Comparison of ENCODE assay signal across 1 cellular context in the genomic region with DNA sequence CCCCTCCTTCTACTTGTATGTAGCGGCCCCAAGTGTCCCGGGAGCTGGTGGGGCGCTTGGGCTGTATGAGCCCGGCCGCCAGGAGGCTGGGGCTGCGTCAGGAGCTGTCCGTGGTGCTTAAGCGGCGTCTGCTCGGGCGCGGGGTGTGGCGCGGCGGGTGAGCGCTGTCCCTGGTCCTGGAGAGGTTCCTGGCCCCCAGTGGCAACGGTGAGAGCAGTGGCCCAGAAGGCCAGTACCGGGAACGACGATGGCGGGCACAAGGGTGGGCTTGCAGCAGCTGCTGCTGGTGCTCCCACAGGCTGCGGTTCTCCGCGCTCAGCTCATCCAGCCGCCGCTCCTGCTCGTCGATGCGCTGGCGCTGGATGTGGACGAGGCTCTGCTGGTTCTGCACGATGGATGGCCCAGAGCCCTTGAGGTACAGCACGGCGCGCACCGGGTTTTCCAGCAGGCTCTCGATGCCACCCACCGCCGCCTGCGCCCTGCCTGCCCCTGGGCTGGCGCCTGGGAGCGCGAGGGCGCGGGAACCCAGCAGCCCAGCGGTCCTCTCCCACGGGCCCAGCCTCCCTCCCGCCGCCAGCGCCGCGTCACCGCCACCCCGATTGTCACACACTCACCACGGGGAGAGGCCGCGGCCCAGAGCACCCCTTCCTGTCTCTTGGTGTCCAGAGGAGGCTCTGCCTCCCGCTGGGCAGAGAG.
TF ChIP-seq lines count a peak whose summit lies in the region.

No MANE protein-coding gene starts in this region.

TF ChIP-seq in HepG2, 621 proteins besides CTCF, POLR2A, EP300 and RAD21 (continued from another document and continues in another):
- TF ChIP-seq PRPF4 (IDR thresholded peaks at IDR 0.05; ENCODE audit: low read depth, low read length, poor library complexity, severe bottlenecking) (no peak), TCF7L2 (IDR thresholded peaks at IDR 0.05; ENCODE audit: low read depth, low read length) (no peak), ZBTB42 (CRISPR knock-in tag; IDR thresholded peaks at IDR 0.05) (peak; percentile 99), ZNF205 (CRISPR knock-in tag; IDR thresholded peaks at IDR 0.05) (peak; percentile 98), MAFF (IDR thresholded peaks at IDR 0.05; ENCODE audit: low read depth, low read length) (no peak), NR2F2 (IDR thresholded peaks at IDR 0.05; ENCODE audit: borderline replicate concordance, low read depth) (no peak), ZSCAN31 (CRISPR knock-in tag; IDR thresholded peaks at IDR 0.05; ENCODE audit: low read depth) (peak; percentile 100), ZNF720 (CRISPR knock-in tag; IDR thresholded peaks at IDR 0.05) (peak; percentile 99), ARHGAP35 (CRISPR knock-in tag; IDR thresholded peaks at IDR 0.05; ENCODE audit: borderline replicate concordance) (peak; percentile 100), ZNF333 (CRISPR knock-in tag; IDR thresholded peaks at IDR 0.05; ENCODE audit: borderline replicate concordance) (peak; percentile 100), ZNF816 (CRISPR knock-in tag; IDR thresholded peaks at IDR 0.05; ENCODE audit: borderline replicate concordance) (peak; percentile 100), ZNF441 (CRISPR knock-in tag; IDR thresholded peaks at IDR 0.05; ENCODE audit: borderline replicate concordance) (peak; percentile 99), KLF11 (CRISPR knock-in tag; IDR thresholded peaks at IDR 0.05) (peak; percentile 100), HDAC1 (CRISPR knock-in tag; IDR thresholded peaks at IDR 0.05) (peak; percentile 96), FOXA1 (IDR thresholded peaks at IDR 0.05) (no peak), FOXA1 (CRISPR knock-in tag; IDR thresholded peaks at IDR 0.05) (peak; percentile 68), GATAD1 (CRISPR knock-in tag; IDR thresholded peaks at IDR 0.05) (peak; percentile 90), KLF13 (CRISPR knock-in tag; IDR thresholded peaks at IDR 0.05) (peak; percentile 100), ZNF543 (CRISPR knock-in tag; IDR thresholded peaks at IDR 0.05) (peak; percentile 99), MYNN (CRISPR knock-in tag; IDR thresholded peaks at IDR 0.05; ENCODE audit: low read depth) (peak; percentile 98), ZNF549 (CRISPR knock-in tag; IDR thresholded peaks at IDR 0.05) (peak; percentile 97), ZNF570 (CRISPR knock-in tag; IDR thresholded peaks at IDR 0.05; ENCODE audit: borderline replicate concordance) (peak; percentile 99), CBFB (CRISPR knock-in tag; IDR thresholded peaks at IDR 0.05) (peak; percentile 97)
- TF ChIP-seq, protein P1, sequence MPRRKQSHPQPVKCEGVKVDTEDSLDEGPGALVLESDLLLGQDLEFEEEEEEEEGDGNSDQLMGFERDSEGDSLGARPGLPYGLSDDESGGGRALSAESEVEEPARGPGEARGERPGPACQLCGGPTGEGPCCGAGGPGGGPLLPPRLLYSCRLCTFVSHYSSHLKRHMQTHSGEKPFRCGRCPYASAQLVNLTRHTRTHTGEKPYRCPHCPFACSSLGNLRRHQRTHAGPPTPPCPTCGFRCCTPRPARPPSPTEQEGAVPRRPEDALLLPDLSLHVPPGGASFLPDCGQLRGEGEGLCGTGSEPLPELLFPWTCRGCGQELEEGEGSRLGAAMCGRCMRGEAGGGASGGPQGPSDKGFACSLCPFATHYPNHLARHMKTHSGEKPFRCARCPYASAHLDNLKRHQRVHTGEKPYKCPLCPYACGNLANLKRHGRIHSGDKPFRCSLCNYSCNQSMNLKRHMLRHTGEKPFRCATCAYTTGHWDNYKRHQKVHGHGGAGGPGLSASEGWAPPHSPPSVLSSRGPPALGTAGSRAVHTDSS (CRISPR knock-in tag; conservative IDR thresholded peaks at IDR 0.05) = no peak
- TF ChIP-seq, protein P2, sequence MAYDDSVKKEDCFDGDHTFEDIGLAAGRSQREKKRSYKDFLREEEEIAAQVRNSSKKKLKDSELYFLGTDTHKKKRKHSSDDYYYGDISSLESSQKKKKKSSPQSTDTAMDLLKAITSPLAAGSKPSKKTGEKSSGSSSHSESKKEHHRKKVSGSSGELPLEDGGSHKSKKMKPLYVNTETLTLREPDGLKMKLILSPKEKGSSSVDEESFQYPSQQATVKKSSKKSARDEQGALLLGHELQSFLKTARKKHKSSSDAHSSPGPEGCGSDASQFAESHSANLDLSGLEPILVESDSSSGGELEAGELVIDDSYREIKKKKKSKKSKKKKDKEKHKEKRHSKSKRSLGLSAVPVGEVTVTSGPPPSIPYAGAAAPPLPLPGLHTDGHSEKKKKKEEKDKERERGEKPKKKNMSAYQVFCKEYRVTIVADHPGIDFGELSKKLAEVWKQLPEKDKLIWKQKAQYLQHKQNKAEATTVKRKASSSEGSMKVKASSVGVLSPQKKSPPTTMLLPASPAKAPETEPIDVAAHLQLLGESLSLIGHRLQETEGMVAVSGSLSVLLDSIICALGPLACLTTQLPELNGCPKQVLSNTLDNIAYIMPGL (CRISPR knock-in tag; IDR thresholded peaks at IDR 0.05; ENCODE audit: borderline replicate concordance in 1 of 2, low read depth in 1 of 2) = peak; percentile 64 to 95
- TF ChIP-seq, protein P3, sequence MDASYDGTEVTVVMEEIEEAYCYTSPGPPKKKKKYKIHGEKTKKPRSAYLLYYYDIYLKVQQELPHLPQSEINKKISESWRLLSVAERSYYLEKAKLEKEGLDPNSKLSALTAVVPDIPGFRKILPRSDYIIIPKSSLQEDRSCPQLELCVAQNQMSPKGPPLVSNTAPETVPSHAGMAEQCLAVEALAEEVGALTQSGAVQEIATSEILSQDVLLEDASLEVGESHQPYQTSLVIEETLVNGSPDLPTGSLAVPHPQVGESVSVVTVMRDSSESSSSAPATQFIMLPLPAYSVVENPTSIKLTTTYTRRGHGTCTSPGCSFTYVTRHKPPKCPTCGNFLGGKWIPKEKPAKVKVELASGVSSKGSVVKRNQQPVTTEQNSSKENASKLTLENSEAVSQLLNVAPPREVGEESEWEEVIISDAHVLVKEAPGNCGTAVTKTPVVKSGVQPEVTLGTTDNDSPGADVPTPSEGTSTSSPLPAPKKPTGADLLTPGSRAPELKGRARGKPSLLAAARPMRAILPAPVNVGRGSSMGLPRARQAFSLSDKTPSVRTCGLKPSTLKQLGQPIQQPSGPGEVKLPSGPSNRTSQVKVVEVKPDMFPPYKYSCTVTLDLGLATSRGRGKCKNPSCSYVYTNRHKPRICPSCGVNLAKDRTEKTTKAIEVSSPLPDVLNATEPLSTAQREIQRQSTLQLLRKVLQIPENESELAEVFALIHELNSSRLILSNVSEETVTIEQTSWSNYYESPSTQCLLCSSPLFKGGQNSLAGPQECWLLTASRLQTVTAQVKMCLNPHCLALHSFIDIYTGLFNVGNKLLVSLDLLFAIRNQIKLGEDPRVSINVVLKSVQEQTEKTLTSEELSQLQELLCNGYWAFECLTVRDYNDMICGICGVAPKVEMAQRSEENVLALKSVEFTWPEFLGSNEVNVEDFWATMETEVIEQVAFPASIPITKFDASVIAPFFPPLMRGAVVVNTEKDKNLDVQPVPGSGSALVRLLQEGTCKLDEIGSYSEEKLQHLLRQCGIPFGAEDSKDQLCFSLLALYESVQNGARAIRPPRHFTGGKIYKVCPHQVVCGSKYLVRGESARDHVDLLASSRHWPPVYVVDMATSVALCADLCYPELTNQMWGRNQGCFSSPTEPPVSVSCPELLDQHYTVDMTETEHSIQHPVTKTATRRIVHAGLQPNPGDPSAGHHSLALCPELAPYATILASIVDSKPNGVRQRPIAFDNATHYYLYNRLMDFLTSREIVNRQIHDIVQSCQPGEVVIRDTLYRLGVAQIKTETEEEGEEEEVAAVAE (CRISPR knock-in tag; IDR thresholded peaks at IDR 0.05; ENCODE audit: borderline replicate concordance) = peak; percentile 98
- TF ChIP-seq, protein P4, sequence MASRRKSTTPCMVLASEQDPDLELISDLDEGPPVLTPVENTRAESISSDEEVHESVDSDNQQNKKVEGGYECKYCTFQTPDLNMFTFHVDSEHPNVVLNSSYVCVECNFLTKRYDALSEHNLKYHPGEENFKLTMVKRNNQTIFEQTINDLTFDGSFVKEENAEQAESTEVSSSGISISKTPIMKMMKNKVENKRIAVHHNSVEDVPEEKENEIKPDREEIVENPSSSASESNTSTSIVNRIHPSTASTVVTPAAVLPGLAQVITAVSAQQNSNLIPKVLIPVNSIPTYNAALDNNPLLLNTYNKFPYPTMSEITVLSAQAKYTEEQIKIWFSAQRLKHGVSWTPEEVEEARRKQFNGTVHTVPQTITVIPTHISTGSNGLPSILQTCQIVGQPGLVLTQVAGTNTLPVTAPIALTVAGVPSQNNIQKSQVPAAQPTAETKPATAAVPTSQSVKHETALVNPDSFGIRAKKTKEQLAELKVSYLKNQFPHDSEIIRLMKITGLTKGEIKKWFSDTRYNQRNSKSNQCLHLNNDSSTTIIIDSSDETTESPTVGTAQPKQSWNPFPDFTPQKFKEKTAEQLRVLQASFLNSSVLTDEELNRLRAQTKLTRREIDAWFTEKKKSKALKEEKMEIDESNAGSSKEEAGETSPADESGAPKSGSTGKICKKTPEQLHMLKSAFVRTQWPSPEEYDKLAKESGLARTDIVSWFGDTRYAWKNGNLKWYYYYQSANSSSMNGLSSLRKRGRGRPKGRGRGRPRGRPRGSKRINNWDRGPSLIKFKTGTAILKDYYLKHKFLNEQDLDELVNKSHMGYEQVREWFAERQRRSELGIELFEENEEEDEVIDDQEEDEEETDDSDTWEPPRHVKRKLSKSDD (CRISPR knock-in tag; IDR thresholded peaks at IDR 0.05; ENCODE audit: low read depth) = peak; percentile 99
- TF ChIP-seq, protein P5, sequence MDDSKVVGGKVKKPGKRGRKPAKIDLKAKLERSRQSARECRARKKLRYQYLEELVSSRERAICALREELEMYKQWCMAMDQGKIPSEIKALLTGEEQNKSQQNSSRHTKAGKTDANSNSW (CRISPR knock-in tag; IDR thresholded peaks at IDR 0.05; ENCODE audit: borderline replicate concordance) = peak; percentile 99
- TF ChIP-seq, protein P6, sequence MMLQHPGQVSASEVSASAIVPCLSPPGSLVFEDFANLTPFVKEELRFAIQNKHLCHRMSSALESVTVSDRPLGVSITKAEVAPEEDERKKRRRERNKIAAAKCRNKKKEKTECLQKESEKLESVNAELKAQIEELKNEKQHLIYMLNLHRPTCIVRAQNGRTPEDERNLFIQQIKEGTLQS (CRISPR knock-in tag; IDR thresholded peaks at IDR 0.05) = peak; percentile 98
- TF ChIP-seq, protein P7, sequence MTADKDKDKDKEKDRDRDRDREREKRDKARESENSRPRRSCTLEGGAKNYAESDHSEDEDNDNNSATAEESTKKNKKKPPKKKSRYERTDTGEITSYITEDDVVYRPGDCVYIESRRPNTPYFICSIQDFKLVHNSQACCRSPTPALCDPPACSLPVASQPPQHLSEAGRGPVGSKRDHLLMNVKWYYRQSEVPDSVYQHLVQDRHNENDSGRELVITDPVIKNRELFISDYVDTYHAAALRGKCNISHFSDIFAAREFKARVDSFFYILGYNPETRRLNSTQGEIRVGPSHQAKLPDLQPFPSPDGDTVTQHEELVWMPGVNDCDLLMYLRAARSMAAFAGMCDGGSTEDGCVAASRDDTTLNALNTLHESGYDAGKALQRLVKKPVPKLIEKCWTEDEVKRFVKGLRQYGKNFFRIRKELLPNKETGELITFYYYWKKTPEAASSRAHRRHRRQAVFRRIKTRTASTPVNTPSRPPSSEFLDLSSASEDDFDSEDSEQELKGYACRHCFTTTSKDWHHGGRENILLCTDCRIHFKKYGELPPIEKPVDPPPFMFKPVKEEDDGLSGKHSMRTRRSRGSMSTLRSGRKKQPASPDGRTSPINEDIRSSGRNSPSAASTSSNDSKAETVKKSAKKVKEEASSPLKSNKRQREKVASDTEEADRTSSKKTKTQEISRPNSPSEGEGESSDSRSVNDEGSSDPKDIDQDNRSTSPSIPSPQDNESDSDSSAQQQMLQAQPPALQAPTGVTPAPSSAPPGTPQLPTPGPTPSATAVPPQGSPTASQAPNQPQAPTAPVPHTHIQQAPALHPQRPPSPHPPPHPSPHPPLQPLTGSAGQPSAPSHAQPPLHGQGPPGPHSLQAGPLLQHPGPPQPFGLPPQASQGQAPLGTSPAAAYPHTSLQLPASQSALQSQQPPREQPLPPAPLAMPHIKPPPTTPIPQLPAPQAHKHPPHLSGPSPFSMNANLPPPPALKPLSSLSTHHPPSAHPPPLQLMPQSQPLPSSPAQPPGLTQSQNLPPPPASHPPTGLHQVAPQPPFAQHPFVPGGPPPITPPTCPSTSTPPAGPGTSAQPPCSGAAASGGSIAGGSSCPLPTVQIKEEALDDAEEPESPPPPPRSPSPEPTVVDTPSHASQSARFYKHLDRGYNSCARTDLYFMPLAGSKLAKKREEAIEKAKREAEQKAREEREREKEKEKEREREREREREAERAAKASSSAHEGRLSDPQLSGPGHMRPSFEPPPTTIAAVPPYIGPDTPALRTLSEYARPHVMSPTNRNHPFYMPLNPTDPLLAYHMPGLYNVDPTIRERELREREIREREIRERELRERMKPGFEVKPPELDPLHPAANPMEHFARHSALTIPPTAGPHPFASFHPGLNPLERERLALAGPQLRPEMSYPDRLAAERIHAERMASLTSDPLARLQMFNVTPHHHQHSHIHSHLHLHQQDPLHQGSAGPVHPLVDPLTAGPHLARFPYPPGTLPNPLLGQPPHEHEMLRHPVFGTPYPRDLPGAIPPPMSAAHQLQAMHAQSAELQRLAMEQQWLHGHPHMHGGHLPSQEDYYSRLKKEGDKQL (CRISPR knock-in tag; IDR thresholded peaks at IDR 0.05; ENCODE audit: low read depth) = peak; percentile 84
- TF ChIP-seq, protein P8, sequence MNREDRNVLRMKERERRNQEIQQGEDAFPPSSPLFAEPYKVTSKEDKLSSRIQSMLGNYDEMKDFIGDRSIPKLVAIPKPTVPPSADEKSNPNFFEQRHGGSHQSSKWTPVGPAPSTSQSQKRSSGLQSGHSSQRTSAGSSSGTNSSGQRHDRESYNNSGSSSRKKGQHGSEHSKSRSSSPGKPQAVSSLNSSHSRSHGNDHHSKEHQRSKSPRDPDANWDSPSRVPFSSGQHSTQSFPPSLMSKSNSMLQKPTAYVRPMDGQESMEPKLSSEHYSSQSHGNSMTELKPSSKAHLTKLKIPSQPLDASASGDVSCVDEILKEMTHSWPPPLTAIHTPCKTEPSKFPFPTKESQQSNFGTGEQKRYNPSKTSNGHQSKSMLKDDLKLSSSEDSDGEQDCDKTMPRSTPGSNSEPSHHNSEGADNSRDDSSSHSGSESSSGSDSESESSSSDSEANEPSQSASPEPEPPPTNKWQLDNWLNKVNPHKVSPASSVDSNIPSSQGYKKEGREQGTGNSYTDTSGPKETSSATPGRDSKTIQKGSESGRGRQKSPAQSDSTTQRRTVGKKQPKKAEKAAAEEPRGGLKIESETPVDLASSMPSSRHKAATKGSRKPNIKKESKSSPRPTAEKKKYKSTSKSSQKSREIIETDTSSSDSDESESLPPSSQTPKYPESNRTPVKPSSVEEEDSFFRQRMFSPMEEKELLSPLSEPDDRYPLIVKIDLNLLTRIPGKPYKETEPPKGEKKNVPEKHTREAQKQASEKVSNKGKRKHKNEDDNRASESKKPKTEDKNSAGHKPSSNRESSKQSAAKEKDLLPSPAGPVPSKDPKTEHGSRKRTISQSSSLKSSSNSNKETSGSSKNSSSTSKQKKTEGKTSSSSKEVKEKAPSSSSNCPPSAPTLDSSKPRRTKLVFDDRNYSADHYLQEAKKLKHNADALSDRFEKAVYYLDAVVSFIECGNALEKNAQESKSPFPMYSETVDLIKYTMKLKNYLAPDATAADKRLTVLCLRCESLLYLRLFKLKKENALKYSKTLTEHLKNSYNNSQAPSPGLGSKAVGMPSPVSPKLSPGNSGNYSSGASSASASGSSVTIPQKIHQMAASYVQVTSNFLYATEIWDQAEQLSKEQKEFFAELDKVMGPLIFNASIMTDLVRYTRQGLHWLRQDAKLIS (CRISPR knock-in tag; IDR thresholded peaks at IDR 0.05) = peak; percentile 94
